26 cellular contexts compared by ENCODE assay signal in the genomic region with DNA sequence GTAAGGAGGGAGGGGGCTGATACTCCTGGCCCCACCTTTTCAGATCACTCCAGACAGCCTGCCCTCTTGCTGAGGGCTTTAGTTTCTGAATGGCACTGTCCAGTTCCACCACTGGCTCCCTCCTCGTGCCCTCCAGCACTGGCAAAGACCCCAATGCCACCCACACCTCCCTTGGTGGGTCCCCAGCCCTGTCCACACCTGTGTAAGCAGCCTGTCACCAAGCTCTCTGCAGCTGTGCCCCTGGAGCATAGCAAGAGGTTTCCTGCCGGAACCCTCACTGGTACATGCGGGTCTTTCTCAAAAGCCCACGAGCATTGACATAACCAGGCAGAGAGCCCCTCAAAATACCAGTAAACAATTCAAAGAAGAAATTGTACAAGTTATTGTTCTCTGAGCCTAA. TPM values are rescaled to one million over a fixed set of nuclear protein-coding genes. Genes with fewer than 3 reads are reported as not detected.
"Had no signal": no experiment of that assay in that cellular context is flagged by ENCODE, and none has a peak within 500 bp of the region (broad histone marks: within the 10 kb centered on the region; RNA-seq: fewer than 3 reads in every experiment).

No MANE protein-coding gene starts in this region.

- H3K27ac ChIP-seq: HL-60, KMS-11, RWPE1 had no signal

- H3K4me3 ChIP-seq: K562 had no signal

- H3K4me2 ChIP-seq: KMS-11, SK-N-SH had no signal

- H3K9me3 ChIP-seq: SK-N-SH had no signal

- DNase-seq: Kasumi-1; MM.1S; MV-4-11; NCI-H1048; NCI-H1105; NCI-H1417; NCI-H1436 treated with DMSO at 0.1 percent for 48 hours; NCI-H1694; NCI-H187 treated with DMSO at 0.1 percent for 48 hours; NCI-H2029 treated with DMSO at 0.1 percent for 48 hours; NCI-H2227 treated with DMSO at 0.1 percent for 48 hours; NCI-H524; NCI-H526 treated with DMSO at 0.1 percent for 48 hours; NCI-H748 treated with DMSO at 0.1 percent for 48 hours; NK-92 treated with Interleukin-12 subunit alpha and Interleukin-12 subunit beta, amount 100 ng/mL, for 24 hours; PC-3; SHP77; SK-N-SH had no signal

RNA-seq across cellular contexts. Expression of gene KIF1A, which starts 17.6 kb away (rescaled TPM):
- total RNA-seq: M059J, OCI-LY7, PC-3 had no signal

RNA-seq across cellular contexts. Expression of gene AGXT, which starts 31.0 kb away (rescaled TPM):
- total RNA-seq: M059J, NCI-H460, OCI-LY7, PC-3 had no signal

RNA-seq across cellular contexts. Expression of gene MAB21L4, which starts 58.3 kb away (rescaled TPM):
- total RNA-seq: K562, M059J, NCI-H460, OCI-LY7, SK-MEL-5 had no signal
